1 cellular context compared by ENCODE assay signal in the genomic region with DNA sequence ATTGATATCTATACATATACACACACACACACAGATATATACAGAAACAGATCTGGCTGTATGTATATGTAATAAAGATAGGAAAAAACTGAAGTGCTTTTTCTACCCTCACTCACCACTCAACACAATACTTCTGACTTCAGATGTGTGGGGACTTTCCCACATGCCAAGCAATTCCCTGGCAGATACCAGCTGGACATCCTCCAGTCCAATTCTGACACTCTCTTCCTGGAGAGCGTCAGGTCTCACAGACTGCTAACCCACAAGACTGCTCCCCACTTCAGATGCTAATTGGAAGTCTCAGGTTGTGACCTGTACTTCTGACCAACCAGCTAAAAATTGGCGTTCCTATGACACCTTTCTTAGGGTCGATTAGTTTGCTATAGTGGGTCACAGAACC.
TF ChIP-seq lines count a peak whose summit lies in the region.

No MANE protein-coding gene starts in this region.

TF ChIP-seq in GM12878, 131 proteins besides CTCF, POLR2A, EP300 and RAD21 (continued from another document and continues in another):
- TF ChIP-seq SRF (IDR thresholded peaks at IDR 0.05; ENCODE audit: low read depth in 2 of 2, low read length in 2 of 2) (no peak), HDAC2 (IDR thresholded peaks at IDR 0.05) (no peak), SMAD5 (IDR thresholded peaks at IDR 0.05; ENCODE audit: low read depth) (no peak), SIX5 (IDR thresholded peaks at IDR 0.05; ENCODE audit: low read depth, low read length, severe bottlenecking) (no peak), RUNX3 (IDR thresholded peaks at IDR 0.05; ENCODE audit: low read length) (peak; percentile 57; the same call in 1 of the 2 replicates), NFXL1 (IDR thresholded peaks at IDR 0.05; ENCODE audit: borderline replicate concordance) (no peak), IKZF1 (conservative IDR thresholded peaks at IDR 0.05) (peak; percentile 71), CBX3 (IDR thresholded peaks at IDR 0.05; ENCODE audit: borderline replicate concordance, low read depth) (no peak), YBX1 (IDR thresholded peaks at IDR 0.05) (no peak), BACH1 (IDR thresholded peaks at IDR 0.05; ENCODE audit: borderline replicate concordance) (no peak), EZH2 (IDR thresholded peaks at IDR 0.05; ENCODE audit: borderline replicate concordance, control insufficient read depth, low read depth, low read length) (no peak), DPF2 (IDR thresholded peaks at IDR 0.05) (peak; percentile 44), TCF12 (IDR thresholded peaks at IDR 0.05; ENCODE audit: low read depth, low read length) (peak; percentile 83), BRCA1 (IDR thresholded peaks at IDR 0.05; ENCODE audit: low read depth, low read length) (no peak), SMAD1 (IDR thresholded peaks at IDR 0.05; ENCODE audit: low read depth, partially characterized antibody) (no peak), CBFB (IDR thresholded peaks at IDR 0.05; ENCODE audit: low read depth) (no peak), HSF1 (IDR thresholded peaks at IDR 0.05; ENCODE audit: low read depth, low read length) (no peak), CEBPB (IDR thresholded peaks at IDR 0.05; ENCODE audit: borderline replicate concordance in 1 of 2, low read depth in 2 of 2, low read length in 2 of 2) (no peak), ASH2L (IDR thresholded peaks at IDR 0.05; ENCODE audit: borderline replicate concordance, low read depth) (no peak), GABPA (IDR thresholded peaks at IDR 0.05; ENCODE audit: low read depth) (no peak), RCOR1 (conservative IDR thresholded peaks at IDR 0.05; ENCODE audit: low read depth, low read length) (no peak), NFYA (IDR thresholded peaks at IDR 0.05; ENCODE audit: borderline replicate concordance, low read depth, low read length) (no peak), BCL11A (IDR thresholded peaks at IDR 0.05; ENCODE audit: low read depth, low read length) (peak; percentile 19; the same call in 1 of the 2 replicates), BHLHE40 (IDR thresholded peaks at IDR 0.05; ENCODE audit: borderline replicate concordance in 1 of 2, low read depth in 2 of 2, low read length in 1 of 2) (no peak), ETV6 (conservative IDR thresholded peaks at IDR 0.05 in 1 of 2, IDR thresholded peaks at IDR 0.05 in 1 of 2; ENCODE audit: borderline replicate concordance in 1 of 2, low read depth in 1 of 2) (0 out of 4 replicates have a peak, but pooled peaks of 1 of the 2 experiments have one; percentile 16), ZNF622 (IDR thresholded peaks at IDR 0.05) (no peak), RAD51 (IDR thresholded peaks at IDR 0.05) (no peak), ATF3 (IDR thresholded peaks at IDR 0.05; ENCODE audit: borderline replicate concordance, extremely low read depth, low read depth, low read length) (no peak), POLR2AphosphoS2 (IDR thresholded peaks at IDR 0.05; ENCODE audit: low read depth, low read length) (no peak), HDAC6 (IDR thresholded peaks at IDR 0.05; ENCODE audit: unreplicated experiment) (no peak), NR2C2 (IDR thresholded peaks at IDR 0.05; ENCODE audit: borderline replicate concordance, control insufficient read depth, insufficient read length, low read depth) (no peak), SREBF2 (IDR thresholded peaks at IDR 0.05; ENCODE audit: low read length) (no peak)
- TF ChIP-seq, protein P1, sequence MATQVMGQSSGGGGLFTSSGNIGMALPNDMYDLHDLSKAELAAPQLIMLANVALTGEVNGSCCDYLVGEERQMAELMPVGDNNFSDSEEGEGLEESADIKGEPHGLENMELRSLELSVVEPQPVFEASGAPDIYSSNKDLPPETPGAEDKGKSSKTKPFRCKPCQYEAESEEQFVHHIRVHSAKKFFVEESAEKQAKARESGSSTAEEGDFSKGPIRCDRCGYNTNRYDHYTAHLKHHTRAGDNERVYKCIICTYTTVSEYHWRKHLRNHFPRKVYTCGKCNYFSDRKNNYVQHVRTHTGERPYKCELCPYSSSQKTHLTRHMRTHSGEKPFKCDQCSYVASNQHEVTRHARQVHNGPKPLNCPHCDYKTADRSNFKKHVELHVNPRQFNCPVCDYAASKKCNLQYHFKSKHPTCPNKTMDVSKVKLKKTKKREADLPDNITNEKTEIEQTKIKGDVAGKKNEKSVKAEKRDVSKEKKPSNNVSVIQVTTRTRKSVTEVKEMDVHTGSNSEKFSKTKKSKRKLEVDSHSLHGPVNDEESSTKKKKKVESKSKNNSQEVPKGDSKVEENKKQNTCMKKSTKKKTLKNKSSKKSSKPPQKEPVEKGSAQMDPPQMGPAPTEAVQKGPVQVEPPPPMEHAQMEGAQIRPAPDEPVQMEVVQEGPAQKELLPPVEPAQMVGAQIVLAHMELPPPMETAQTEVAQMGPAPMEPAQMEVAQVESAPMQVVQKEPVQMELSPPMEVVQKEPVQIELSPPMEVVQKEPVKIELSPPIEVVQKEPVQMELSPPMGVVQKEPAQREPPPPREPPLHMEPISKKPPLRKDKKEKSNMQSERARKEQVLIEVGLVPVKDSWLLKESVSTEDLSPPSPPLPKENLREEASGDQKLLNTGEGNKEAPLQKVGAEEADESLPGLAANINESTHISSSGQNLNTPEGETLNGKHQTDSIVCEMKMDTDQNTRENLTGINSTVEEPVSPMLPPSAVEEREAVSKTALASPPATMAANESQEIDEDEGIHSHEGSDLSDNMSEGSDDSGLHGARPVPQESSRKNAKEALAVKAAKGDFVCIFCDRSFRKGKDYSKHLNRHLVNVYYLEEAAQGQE (IDR thresholded peaks at IDR 0.05; ENCODE audit: low read depth, low read length): no peak
- TF ChIP-seq, protein P2, sequence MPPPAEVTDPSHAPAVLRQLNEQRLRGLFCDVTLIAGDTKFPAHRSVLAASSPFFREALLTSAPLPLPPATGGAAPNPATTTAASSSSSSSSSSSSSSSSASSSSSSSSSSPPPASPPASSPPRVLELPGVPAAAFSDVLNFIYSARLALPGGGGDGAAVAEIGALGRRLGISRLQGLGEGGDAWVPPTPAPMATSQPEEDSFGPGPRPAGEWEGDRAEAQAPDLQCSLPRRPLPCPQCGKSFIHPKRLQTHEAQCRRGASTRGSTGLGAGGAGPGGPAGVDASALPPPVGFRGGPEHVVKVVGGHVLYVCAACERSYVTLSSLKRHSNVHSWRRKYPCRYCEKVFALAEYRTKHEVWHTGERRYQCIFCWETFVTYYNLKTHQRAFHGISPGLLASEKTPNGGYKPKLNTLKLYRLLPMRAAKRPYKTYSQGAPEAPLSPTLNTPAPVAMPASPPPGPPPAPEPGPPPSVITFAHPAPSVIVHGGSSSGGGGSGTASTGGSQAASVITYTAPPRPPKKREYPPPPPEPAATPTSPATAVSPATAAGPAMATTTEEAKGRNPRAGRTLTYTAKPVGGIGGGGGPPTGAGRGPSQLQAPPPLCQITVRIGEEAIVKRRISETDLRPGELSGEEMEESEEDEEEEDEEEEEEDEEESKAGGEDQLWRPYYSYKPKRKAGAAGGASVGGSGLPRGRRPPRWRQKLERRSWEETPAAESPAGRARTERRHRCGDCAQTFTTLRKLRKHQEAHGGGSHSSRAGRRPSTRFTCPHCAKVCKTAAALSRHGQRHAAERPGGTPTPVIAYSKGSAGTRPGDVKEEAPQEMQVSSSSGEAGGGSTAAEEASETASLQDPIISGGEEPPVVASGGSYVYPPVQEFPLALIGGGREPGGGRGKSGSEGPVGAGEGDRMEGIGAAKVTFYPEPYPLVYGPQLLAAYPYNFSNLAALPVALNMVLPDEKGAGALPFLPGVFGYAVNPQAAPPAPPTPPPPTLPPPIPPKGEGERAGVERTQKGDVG (CRISPR knock-in tag; IDR thresholded peaks at IDR 0.05): no peak
- TF ChIP-seq, protein P3, sequence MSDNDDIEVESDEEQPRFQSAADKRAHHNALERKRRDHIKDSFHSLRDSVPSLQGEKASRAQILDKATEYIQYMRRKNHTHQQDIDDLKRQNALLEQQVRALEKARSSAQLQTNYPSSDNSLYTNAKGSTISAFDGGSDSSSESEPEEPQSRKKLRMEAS (IDR thresholded peaks at IDR 0.05; ENCODE audit: low read depth, low read length): no peak
- TF ChIP-seq, protein P4, sequence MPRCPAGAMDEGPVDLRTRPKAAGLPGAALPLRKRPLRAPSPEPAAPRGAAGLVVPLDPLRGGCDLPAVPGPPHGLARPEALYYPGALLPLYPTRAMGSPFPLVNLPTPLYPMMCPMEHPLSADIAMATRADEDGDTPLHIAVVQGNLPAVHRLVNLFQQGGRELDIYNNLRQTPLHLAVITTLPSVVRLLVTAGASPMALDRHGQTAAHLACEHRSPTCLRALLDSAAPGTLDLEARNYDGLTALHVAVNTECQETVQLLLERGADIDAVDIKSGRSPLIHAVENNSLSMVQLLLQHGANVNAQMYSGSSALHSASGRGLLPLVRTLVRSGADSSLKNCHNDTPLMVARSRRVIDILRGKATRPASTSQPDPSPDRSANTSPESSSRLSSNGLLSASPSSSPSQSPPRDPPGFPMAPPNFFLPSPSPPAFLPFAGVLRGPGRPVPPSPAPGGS (IDR thresholded peaks at IDR 0.05; ENCODE audit: borderline replicate concordance, insufficient read depth, low read depth, low read length, poor library complexity, severe bottlenecking): no peak
- TF ChIP-seq, protein P5, sequence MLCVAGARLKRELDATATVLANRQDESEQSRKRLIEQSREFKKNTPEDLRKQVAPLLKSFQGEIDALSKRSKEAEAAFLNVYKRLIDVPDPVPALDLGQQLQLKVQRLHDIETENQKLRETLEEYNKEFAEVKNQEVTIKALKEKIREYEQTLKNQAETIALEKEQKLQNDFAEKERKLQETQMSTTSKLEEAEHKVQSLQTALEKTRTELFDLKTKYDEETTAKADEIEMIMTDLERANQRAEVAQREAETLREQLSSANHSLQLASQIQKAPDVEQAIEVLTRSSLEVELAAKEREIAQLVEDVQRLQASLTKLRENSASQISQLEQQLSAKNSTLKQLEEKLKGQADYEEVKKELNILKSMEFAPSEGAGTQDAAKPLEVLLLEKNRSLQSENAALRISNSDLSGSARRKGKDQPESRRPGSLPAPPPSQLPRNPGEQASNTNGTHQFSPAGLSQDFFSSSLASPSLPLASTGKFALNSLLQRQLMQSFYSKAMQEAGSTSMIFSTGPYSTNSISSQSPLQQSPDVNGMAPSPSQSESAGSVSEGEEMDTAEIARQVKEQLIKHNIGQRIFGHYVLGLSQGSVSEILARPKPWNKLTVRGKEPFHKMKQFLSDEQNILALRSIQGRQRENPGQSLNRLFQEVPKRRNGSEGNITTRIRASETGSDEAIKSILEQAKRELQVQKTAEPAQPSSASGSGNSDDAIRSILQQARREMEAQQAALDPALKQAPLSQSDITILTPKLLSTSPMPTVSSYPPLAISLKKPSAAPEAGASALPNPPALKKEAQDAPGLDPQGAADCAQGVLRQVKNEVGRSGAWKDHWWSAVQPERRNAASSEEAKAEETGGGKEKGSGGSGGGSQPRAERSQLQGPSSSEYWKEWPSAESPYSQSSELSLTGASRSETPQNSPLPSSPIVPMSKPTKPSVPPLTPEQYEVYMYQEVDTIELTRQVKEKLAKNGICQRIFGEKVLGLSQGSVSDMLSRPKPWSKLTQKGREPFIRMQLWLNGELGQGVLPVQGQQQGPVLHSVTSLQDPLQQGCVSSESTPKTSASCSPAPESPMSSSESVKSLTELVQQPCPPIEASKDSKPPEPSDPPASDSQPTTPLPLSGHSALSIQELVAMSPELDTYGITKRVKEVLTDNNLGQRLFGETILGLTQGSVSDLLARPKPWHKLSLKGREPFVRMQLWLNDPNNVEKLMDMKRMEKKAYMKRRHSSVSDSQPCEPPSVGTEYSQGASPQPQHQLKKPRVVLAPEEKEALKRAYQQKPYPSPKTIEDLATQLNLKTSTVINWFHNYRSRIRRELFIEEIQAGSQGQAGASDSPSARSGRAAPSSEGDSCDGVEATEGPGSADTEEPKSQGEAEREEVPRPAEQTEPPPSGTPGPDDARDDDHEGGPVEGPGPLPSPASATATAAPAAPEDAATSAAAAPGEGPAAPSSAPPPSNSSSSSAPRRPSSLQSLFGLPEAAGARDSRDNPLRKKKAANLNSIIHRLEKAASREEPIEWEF (IDR thresholded peaks at IDR 0.05; ENCODE audit: insufficient replicate concordance, low read depth, low read length): no peak
- TF ChIP-seq, protein P6, sequence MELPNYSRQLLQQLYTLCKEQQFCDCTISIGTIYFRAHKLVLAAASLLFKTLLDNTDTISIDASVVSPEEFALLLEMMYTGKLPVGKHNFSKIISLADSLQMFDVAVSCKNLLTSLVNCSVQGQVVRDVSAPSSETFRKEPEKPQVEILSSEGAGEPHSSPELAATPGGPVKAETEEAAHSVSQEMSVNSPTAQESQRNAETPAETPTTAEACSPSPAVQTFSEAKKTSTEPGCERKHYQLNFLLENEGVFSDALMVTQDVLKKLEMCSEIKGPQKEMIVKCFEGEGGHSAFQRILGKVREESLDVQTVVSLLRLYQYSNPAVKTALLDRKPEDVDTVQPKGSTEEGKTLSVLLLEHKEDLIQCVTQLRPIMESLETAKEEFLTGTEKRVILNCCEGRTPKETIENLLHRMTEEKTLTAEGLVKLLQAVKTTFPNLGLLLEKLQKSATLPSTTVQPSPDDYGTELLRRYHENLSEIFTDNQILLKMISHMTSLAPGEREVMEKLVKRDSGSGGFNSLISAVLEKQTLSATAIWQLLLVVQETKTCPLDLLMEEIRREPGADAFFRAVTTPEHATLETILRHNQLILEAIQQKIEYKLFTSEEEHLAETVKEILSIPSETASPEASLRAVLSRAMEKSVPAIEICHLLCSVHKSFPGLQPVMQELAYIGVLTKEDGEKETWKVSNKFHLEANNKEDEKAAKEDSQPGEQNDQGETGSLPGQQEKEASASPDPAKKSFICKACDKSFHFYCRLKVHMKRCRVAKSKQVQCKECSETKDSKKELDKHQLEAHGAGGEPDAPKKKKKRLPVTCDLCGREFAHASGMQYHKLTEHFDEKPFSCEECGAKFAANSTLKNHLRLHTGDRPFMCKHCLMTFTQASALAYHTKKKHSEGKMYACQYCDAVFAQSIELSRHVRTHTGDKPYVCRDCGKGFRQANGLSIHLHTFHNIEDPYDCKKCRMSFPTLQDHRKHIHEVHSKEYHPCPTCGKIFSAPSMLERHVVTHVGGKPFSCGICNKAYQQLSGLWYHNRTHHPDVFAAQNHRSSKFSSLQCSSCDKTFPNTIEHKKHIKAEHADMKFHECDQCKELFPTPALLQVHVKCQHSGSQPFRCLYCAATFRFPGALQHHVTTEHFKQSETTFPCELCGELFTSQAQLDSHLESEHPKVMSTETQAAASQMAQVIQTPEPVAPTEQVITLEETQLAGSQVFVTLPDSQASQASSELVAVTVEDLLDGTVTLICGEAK (IDR thresholded peaks at IDR 0.05; ENCODE audit: borderline replicate concordance): no peak
